Comparison of ENCODE assay signal across 10 cellular contexts in the genomic region with DNA sequence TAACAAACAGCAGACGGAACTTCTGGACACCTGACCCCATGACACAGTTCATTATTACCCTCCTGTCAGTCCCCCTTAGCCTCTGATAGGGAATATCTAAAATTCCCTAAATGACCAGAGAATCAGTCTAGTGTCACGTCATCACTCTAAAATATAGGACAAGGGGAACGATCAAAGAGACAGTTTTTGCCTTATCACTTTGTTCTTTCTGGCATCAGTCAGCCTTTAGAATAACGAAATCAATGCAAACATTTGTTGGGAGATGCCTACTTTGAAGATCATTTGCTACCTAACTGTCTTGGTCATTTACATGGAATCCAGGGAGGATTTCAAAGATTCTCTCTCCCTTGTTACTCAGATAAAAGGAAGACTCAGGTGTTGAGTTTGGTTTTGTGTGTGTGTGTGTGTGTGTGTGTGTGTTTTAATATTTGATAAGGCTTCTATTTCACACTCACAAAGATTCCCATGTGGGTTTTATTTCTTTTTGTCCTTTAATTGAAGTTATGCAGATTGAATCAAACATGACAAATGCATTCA. TPM values are rescaled to one million over a fixed set of nuclear protein-coding genes. Genes with fewer than 3 reads are reported as not detected.
"Had no signal": no experiment of that assay in that cellular context is flagged by ENCODE, and none has a peak within 500 bp of the region (broad histone marks: within the 10 kb centered on the region; RNA-seq: fewer than 3 reads in every experiment).

No MANE protein-coding gene starts in this region.

- ATAC-seq: GM23338, HCT116 had no signal

- DNase-seq: H7, HFFc6, KG1 had no signal

- H3K4me3 Mint-ChIP-seq: GM23338, HFFc6, IgD-negative memory B cell had no signal

- H3K4me1 Mint-ChIP-seq: IgD-negative memory B cell had no signal

- H3K4me2 ChIP-seq: GM23338 had no signal

- H3K9me3 Mint-ChIP-seq: GM23338, HFFc6, IgD-negative memory B cell had no signal

- H3K4me1 ChIP-seq: HAP-1 had no signal

- H3K9me3 ChIP-seq: HAP-1 had no signal

- H3K27ac Mint-ChIP-seq: GM23338, HFFc6, IgD-negative memory B cell had no signal

- H3K36me3 ChIP-seq: HAP-1 had no signal

- H3K4me3 ChIP-seq: GM23338, HAP-1 had no signal

- FAIRE-seq: HTR-8/SVneo had no signal

RNA-seq across cellular contexts. Expression of a gene that starts 28.3 kb away (rescaled TPM):
- total RNA-seq: H4, HFFc6, HT-29 had no signal
- polyA plus RNA-seq: IgD-negative memory B cell had no signal
